ENCODE assay signal across 12 cellular contexts in genomic region chr18:51953521-51953920, GRCh38.
A peak's percentile ranks its signal among the peaks of the same experiment; 100 is the strongest.
DNase-seq lines count a peak whose midpoint lies in the region; ATAC-seq lines count a peak whose summit lies in the region.
"Had no signal": no experiment of that assay in that cellular context is flagged by ENCODE, and none has a peak within 500 bp of the region (broad histone marks: within the 10 kb centered on the region; RNA-seq: fewer than 3 reads in every experiment).

No MANE protein-coding gene starts in this region.

- ATAC-seq in GM18498 (IDR thresholded peaks at IDR 0.05; ENCODE audit: unreplicated experiment) (peak; percentile 89), GM19452 (IDR thresholded peaks at IDR 0.05; ENCODE audit: unreplicated experiment) (peak; percentile 74), HG02884 (IDR thresholded peaks at IDR 0.05; ENCODE audit: unreplicated experiment) (peak; percentile 83), HG03571 (IDR thresholded peaks at IDR 0.05; ENCODE audit: unreplicated experiment) (peak; percentile 79), esophagus mucosa (no peak)

- DNase-seq in iPS-NIHi7 (ENCODE audit: extremely low spot score): no peak
- no peak for DNase-seq in NCI-H2196 treated with DMSO at 0.1 percent for 48 hours (lab: John Stamatoyannopoulos, UW; ENCODE audit: unreplicated experiment)
- DNase-seq in GF-D8 (lab: John Stamatoyannopoulos, UW): no peak
- DNase-seq: activated CD4-positive, alpha-beta T cell treated with anti-CD3 and anti-CD28 coated beads for 1 hour; activated naive CD4-positive, alpha-beta T cell treated with anti-CD3 and anti-CD28 coated beads for 36 hours; foreskin fibroblast; NCI-H345 had no signal
